ENCODE assay signal across 13 cellular contexts in genomic region chr22:46061124-46061410, GRCh38.
DNase-seq lines count a peak whose midpoint lies in the region; ATAC-seq, FAIRE-seq and TF ChIP-seq lines count a peak whose summit lies in the region.
"Had no signal": no experiment of that assay in that cellular context is flagged by ENCODE, and none has a peak within 500 bp of the region (broad histone marks: within the 10 kb centered on the region; RNA-seq: fewer than 3 reads in every experiment).

No MANE protein-coding gene starts in this region.

- H3K36me3 ChIP-seq in H7 (replicated peaks; ENCODE audit: control insufficient read depth, insufficient read depth, low read length) (no peaks in the 10 kb centered on the region), body of pancreas (replicated peaks in 1 of 2; ENCODE audit: insufficient read depth in 1 of 2, low read depth in 2 of 2) (no peaks in the 10 kb centered on the region), iPS-20b (ENCODE audit: insufficient read depth, low read depth, low read length) (no peaks in the 10 kb centered on the region), A673 (ENCODE audit: insufficient read depth, low read length, poor library complexity, severe bottlenecking) (no peaks in the 10 kb centered on the region), kidney (ENCODE audit: control insufficient read depth in 1 of 2, insufficient read depth in 2 of 2, low read length in 2 of 2) (no peaks in the 10 kb centered on the region)

- DNase-seq in H7, result no peak
- peak in 1 of 4 donors; percentile 8 for DNase-seq in body of pancreas
- no peak for DNase-seq in A673 (ENCODE audit: low spot score)
- DNase-seq in kidney, result no peak
- DNase-seq: activated naive CD8-positive, alpha-beta T cell treated with anti-CD3 and anti-CD28 coated beads, Interleukin-2, amount 50 U/mL, for 24 hours; DMS53; foreskin keratinocyte; NCI-H2081 had no signal

- no peak for TF ChIP-seq POLR2A in body of pancreas (IDR thresholded peaks at IDR 0.05)

- intact Hi-C loops in body of pancreas (cut with DNase I), result no loop called here
- intact Hi-C loops in A673 (cut with micrococcal nuclease; ENCODE audit: unreplicated experiment), result no loop called here
- intact Hi-C loops in kidney (cut with DNase I), result no loop called here

- H3K9me3 ChIP-seq in body of pancreas (no peaks in the 10 kb centered on the region), iPS-20b (ENCODE audit: insufficient read depth, low read depth, low read length) (no peaks in the 10 kb centered on the region), A673 (ENCODE audit: low read depth, low read length, poor library complexity, severe bottlenecking) (no peaks in the 10 kb centered on the region), kidney (ENCODE audit: control insufficient read depth in 1 of 2, low read length in 2 of 2) (no peaks in the 10 kb centered on the region)
- H3K9me3 ChIP-seq: neutrophil had no signal

- peak overlapping the region in 3 of 4 donors; percentile 100 for H3K27ac ChIP-seq in body of pancreas
- no peak overlapping the region for H3K27ac ChIP-seq in iPS-20b (ENCODE audit: low read length)
- peak overlapping the region in 20 of 21 experiments; percentile 25 to 100 (median 99) for H3K27ac ChIP-seq in skin epidermis
- H3K27ac ChIP-seq in A673 (ENCODE audit: low read depth, low read length, poor library complexity, severe bottlenecking), result no peak overlapping the region
- H3K27ac ChIP-seq in kidney (ENCODE audit: low read depth in 2 of 2, low read length in 2 of 2), result peak overlapping the region in 1 of 2 donors; percentile 53
- H3K27ac ChIP-seq: foreskin keratinocyte, neutrophil had no signal

- TF ChIP-seq CTCF in body of pancreas (IDR thresholded peaks at IDR 0.05), result no peak
- TF ChIP-seq CTCF in A673 (conservative IDR thresholded peaks at IDR 0.05; ENCODE audit: low read depth, low read length), result no peak
- TF ChIP-seq CTCF in kidney (IDR thresholded peaks at IDR 0.05; ENCODE audit: borderline replicate concordance, extremely low read depth, insufficient read depth), result no peak

- H3K27me3 ChIP-seq in H7 (ENCODE audit: control insufficient read depth, insufficient read depth, low read length), result no peaks in the 10 kb centered on the region; the same call in 1 of the 2 replicates
- no peaks in the 10 kb centered on the region for H3K27me3 ChIP-seq in body of pancreas
- peaks cover 98% of the 10 kb centered on the region for H3K27me3 ChIP-seq in iPS-20b (ENCODE audit: insufficient read depth, low read length)
- no peaks in the 10 kb centered on the region for H3K27me3 ChIP-seq in A673 (replicated peaks; ENCODE audit: insufficient read depth, low read depth, low read length, poor library complexity)
- H3K27me3 ChIP-seq: foreskin keratinocyte had no signal

- no peak for FAIRE-seq in kidney (lab: Jason Lieb, UNC)

- H3K4me3 ChIP-seq in H7 (ENCODE audit: insufficient read depth, low read depth, low read length) (peak overlapping the region; percentile 16; the same call in 1 of the 2 replicates), body of pancreas (no peak overlapping the region), iPS-20b (ENCODE audit: low read length) (peak overlapping the region; percentile 44; the same call in 1 of the 2 replicates), skin epidermis (peak overlapping the region in 2 of 7 experiments; percentile 13 to 15), A673 (ENCODE audit: low read depth, low read length, poor library complexity, severe bottlenecking) (no peak overlapping the region), kidney (ENCODE audit: low read length in 2 of 2) (no peak overlapping the region)

- CTCF ChIA-PET in A673 (lab: Charles Lee), result no interaction called here

- WGBS in body of pancreas, 2 donors, result 51 to 74% methylated on average over 21 to 26 of the region's 26 CpGs

- H3K9ac ChIP-seq in iPS-20b (ENCODE audit: low read depth, low read length) (no peak overlapping the region), kidney (ENCODE audit: low read length in 2 of 2) (no peak overlapping the region)

- ATAC-seq in body of pancreas, result no peak
- no peak for ATAC-seq in GM21723 (IDR thresholded peaks at IDR 0.05; ENCODE audit: unreplicated experiment)
- ATAC-seq in HG02973 (IDR thresholded peaks at IDR 0.05; ENCODE audit: unreplicated experiment), result no peak
- ATAC-seq: activated naive CD8-positive, alpha-beta T cell treated with anti-CD3 and anti-CD28 coated beads, Interleukin-2, amount 50 U/mL, for 24 hours; foreskin keratinocyte had no signal

- POLR2A ChIA-PET in A673 (lab: Charles Lee; ENCODE audit: low non-redundant PET), result no interaction called here

- H3K4me1 ChIP-seq in body of pancreas (peaks cover 91% of the 10 kb centered on the region), iPS-20b (ENCODE audit: insufficient read depth, low read length) (no peaks in the 10 kb centered on the region), A673 (ENCODE audit: insufficient read depth, low read length, poor library complexity, severe bottlenecking) (peaks cover 41% of the 10 kb centered on the region), kidney (ENCODE audit: control insufficient read depth in 1 of 2, insufficient read depth in 1 of 2, low read depth in 1 of 2, low read length in 2 of 2) (peaks cover 31 to 34% of the 10 kb centered on the region in 2 donors)

- BruUV-seq in A673 (replicated peaks; lab: Mats Ljungman, UMichigan), result no TSS peak

Comparison
In these comparisons a context has a peak if more than half of its experiments do, and no peak if none do; other contexts are left out.
1. H3K4me3 ChIP-seq: peak in H7 (single experiment) and iPS-20b (single experiment); none in body of pancreas (0 of 2), A673 (single experiment) and kidney (0 of 2).
2. H3K27ac ChIP-seq: peak in body of pancreas (3 of 4) and skin epidermis (20 of 21); none in iPS-20b (single experiment) and A673 (single experiment).